ENCODE assay signal across 16 cellular contexts in genomic region chr9:6410653-6411052, GRCh38.
"Had no signal": no experiment of that assay in that cellular context is flagged by ENCODE, and none has a peak within 500 bp of the region (broad histone marks: within the 10 kb centered on the region; RNA-seq: fewer than 3 reads in every experiment).

No MANE protein-coding gene starts in this region.

- H3K27ac Mint-ChIP-seq: activated CD4-positive, alpha-beta memory T cell treated with anti-CD3 and anti-CD28 coated beads for 36 hours; brain had no signal

- DNase-seq: activated CD4-positive, alpha-beta memory T cell treated with anti-CD3 and anti-CD28 coated beads for 36 hours; activated gamma-delta T cell; activated T-cell treated with anti-CD3 and anti-CD28 coated beads, Interleukin-2, amount 50 U/mL, for 48 hours; amygdala; effector memory CD4-positive, alpha-beta T cell; hypothalamus; kidney glomerular epithelial cell; spleen; stimulated activated naive CD8-positive, alpha-beta T cell treated with anti-CD3 and anti-CD28 coated beads, Interleukin-15, Interleukin-2, amounts not matched to agents 100 U/mL and 50 U/mL, for 24 hours; upper lobe of right lung had no signal

- H3K4me3 Mint-ChIP-seq: activated CD4-positive, alpha-beta memory T cell treated with anti-CD3 and anti-CD28 coated beads for 36 hours; activated naive CD8-positive, alpha-beta T cell; central memory CD8-positive, alpha-beta T cell had no signal

- H3K27me3 Mint-ChIP-seq: activated CD4-positive, alpha-beta memory T cell treated with anti-CD3 and anti-CD28 coated beads for 36 hours; activated naive CD8-positive, alpha-beta T cell; central memory CD8-positive, alpha-beta T cell had no signal

- ATAC-seq: activated CD4-positive, CD25-positive, alpha-beta regulatory T cell treated with anti-CD3 and anti-CD28 coated beads, Interleukin-2, amount 50 U/mL, for 24 hours; sciatic nerve; stimulated activated naive CD8-positive, alpha-beta T cell treated with anti-CD3 and anti-CD28 coated beads, Interleukin-15, Interleukin-2, amounts not matched to agents 100 U/mL and 50 U/mL, for 24 hours; upper lobe of right lung had no signal

- H3K36me3 Mint-ChIP-seq: activated naive CD8-positive, alpha-beta T cell had no signal

- H3K9me3 Mint-ChIP-seq: activated CD4-positive, alpha-beta memory T cell treated with anti-CD3 and anti-CD28 coated beads for 36 hours; central memory CD8-positive, alpha-beta T cell; neural crest cell had no signal
